Comparison of ENCODE assay signal across 1 cellular context in genomic region chr17:35376245-35376644, GRCh38.
A peak's percentile ranks its signal among the peaks of the same experiment; 100 is the strongest.
TF ChIP-seq lines count a peak whose summit lies in the region.

No MANE protein-coding gene starts in this region.

TF ChIP-seq in HepG2, 621 proteins besides CTCF, POLR2A, EP300 and RAD21 (continued from another document):
- no peak for TF ChIP-seq ZSCAN5A (CRISPR knock-in tag; IDR thresholded peaks at IDR 0.05; ENCODE audit: borderline replicate concordance)
- no peak for TF ChIP-seq E2F5 (CRISPR knock-in tag; conservative IDR thresholded peaks at IDR 0.05)
- TF ChIP-seq MAFK (conservative IDR thresholded peaks at IDR 0.05 in 1 of 2, IDR thresholded peaks at IDR 0.05 in 1 of 2; ENCODE audit: low read length in 2 of 2) = peak; percentile 50 to 76; a peak in 2 of 4 replicates
